8 cellular contexts compared by ENCODE assay signal in genomic region chr19:35742121-35742724, GRCh38. TPM values are rescaled to one million over a fixed set of nuclear protein-coding genes. Genes with fewer than 3 reads are reported as not detected.
A peak's percentile ranks its signal among the peaks of the same experiment; 100 is the strongest.
DNase-seq lines count a peak whose midpoint lies in the region; ATAC-seq and TF ChIP-seq lines count a peak whose summit lies in the region.

Gene IGFLR1 (minus strand): TSS chr19:35742452. CDS start chr19:35741180, 1,272 bp downstream.

- no peaks in the 10 kb centered on the region for H3K27me3 ChIP-seq in CD8-positive, alpha-beta memory T cell (ENCODE audit: insufficient read depth, low read length, poor library complexity, severe bottlenecking)
- no peaks in the 10 kb centered on the region for H3K27me3 ChIP-seq in lower lobe of right lung (ENCODE audit: low read depth)

- peaks cover 43 to 74% (median 51%) of the 10 kb centered on the region in 3 donors for H3K4me1 Mint-ChIP-seq in CD8-positive, alpha-beta memory T cell
- H3K4me1 Mint-ChIP-seq in activated T-cell treated with anti-CD3 and anti-CD28 coated beads, Interleukin-2, amount 50 U/mL, for 72 hours (ENCODE audit: low read depth): peaks cover 48% of the 10 kb centered on the region

- no peaks in the 10 kb centered on the region for H3K9me3 Mint-ChIP-seq in CD8-positive, alpha-beta memory T cell
- no peaks in the 10 kb centered on the region for H3K9me3 Mint-ChIP-seq in activated T-cell treated with anti-CD3 and anti-CD28 coated beads, Interleukin-2, amount 50 U/mL, for 72 hours

- peak in 4 of 5 donors; percentile 49 to 78 (median 70) for DNase-seq in CD8-positive, alpha-beta memory T cell
- DNase-seq in NOMO-1 treated with dmso at 0.1 percent for 144 hours (lab: John Stamatoyannopoulos, UW; ENCODE audit: unreplicated experiment) (peak; percentile 58), lower lobe of right lung (no peak), OCI-M2 (lab: John Stamatoyannopoulos, UW; ENCODE audit: unreplicated experiment) (no peak)
- peak; percentile 86 for DNase-seq in activated T-cell treated with anti-CD3 and anti-CD28 coated beads, Interleukin-2, amount 50 U/mL, for 72 hours
- DNase-seq in stimulated activated CD8-positive, alpha-beta memory T cell treated with anti-CD3 and anti-CD28 coated beads, Interleukin-4, amount 100 ng/mL, for 24 hours (ENCODE audit: low read depth): peak; percentile 58

- CTCF ChIA-PET in CD8-positive, alpha-beta memory T cell (lab: Charles Lee): no interaction called here

- H3K27ac Mint-ChIP-seq in CD8-positive, alpha-beta memory T cell: peak within 1 kb of the TSS; percentile 90 to 99 (median 96)
- peak within 1 kb of the TSS; percentile 91 for H3K27ac Mint-ChIP-seq in activated T-cell treated with anti-CD3 and anti-CD28 coated beads, Interleukin-2, amount 50 U/mL, for 72 hours

- ATAC-seq in activated T-cell treated with anti-CD3 and anti-CD28 coated beads, Interleukin-2, amount 50 U/mL, for 72 hours (replicated peaks in 1 of 2): peak; percentile 3 to 6
- ATAC-seq in lower lobe of right lung (no peak), GM21367 (IDR thresholded peaks at IDR 0.05; ENCODE audit: unreplicated experiment) (no peak), GM21737 (IDR thresholded peaks at IDR 0.05; ENCODE audit: unreplicated experiment) (no peak)

- no peaks in the 10 kb centered on the region for H3K9me3 ChIP-seq in CD8-positive, alpha-beta memory T cell (ENCODE audit: low read length)
- no peaks in the 10 kb centered on the region for H3K9me3 ChIP-seq in lower lobe of right lung

- H3K27ac ChIP-seq in CD8-positive, alpha-beta memory T cell (ENCODE audit: low read depth, low read length): peak within 1 kb of the TSS; percentile 69
- peak within 1 kb of the TSS; percentile 88 for H3K27ac ChIP-seq in lower lobe of right lung

- intact Hi-C loops in lower lobe of right lung (cut with DNase I): no loop called here

- H3K4me3 ChIP-seq in CD8-positive, alpha-beta memory T cell (ENCODE audit: low read length): peak within 1 kb of the TSS; percentile 87
- peak within 1 kb of the TSS; percentile 64 for H3K4me3 ChIP-seq in lower lobe of right lung

- peaks cover 0 to 42% (median 0%) of the 10 kb centered on the region in 3 donors for H3K36me3 Mint-ChIP-seq in CD8-positive, alpha-beta memory T cell
- peaks cover 6 to 14% of the 10 kb centered on the region in 2 donors for H3K36me3 Mint-ChIP-seq in activated T-cell treated with anti-CD3 and anti-CD28 coated beads, Interleukin-2, amount 50 U/mL, for 72 hours (ENCODE audit: insufficient read depth in 2 of 2)

- TF ChIP-seq CTCF in lower lobe of right lung (IDR thresholded peaks at IDR 0.05): no peak

- H3K4me1 ChIP-seq in CD8-positive, alpha-beta memory T cell (ENCODE audit: insufficient read depth, low read length): peaks cover 54% of the 10 kb centered on the region
- peaks cover 53% of the 10 kb centered on the region for H3K4me1 ChIP-seq in lower lobe of right lung

- POLR2A ChIA-PET in CD8-positive, alpha-beta memory T cell (lab: Charles Lee): interaction anchor here (1.4 kb wide), 2 partner anchors 18 to 24 kb away, joined by 3 to 7 read pairs; no protein-coding TSS in a partner anchor

- H3K4me3 Mint-ChIP-seq in CD8-positive, alpha-beta memory T cell: peak within 1 kb of the TSS; percentile 86 to 100 (median 94)
- H3K4me3 Mint-ChIP-seq in activated T-cell treated with anti-CD3 and anti-CD28 coated beads, Interleukin-2, amount 50 U/mL, for 72 hours: peak within 1 kb of the TSS; percentile 91 to 95

- peaks cover 17% of the 10 kb centered on the region for H3K36me3 ChIP-seq in CD8-positive, alpha-beta memory T cell (ENCODE audit: insufficient read depth, low read length)
- H3K36me3 ChIP-seq in lower lobe of right lung: peaks cover 23% of the 10 kb centered on the region

- H3K27me3 Mint-ChIP-seq in CD8-positive, alpha-beta memory T cell: no peaks in the 10 kb centered on the region
- no peaks in the 10 kb centered on the region for H3K27me3 Mint-ChIP-seq in activated T-cell treated with anti-CD3 and anti-CD28 coated beads, Interleukin-2, amount 50 U/mL, for 72 hours (ENCODE audit: low read depth)

RNA-seq across cellular contexts. Expression of gene IGFLR1, which starts in this region (rescaled TPM):
- total RNA-seq in CD8-positive, alpha-beta memory T cell: 100 to 1,000 TPM; 108 to 110 TPM
- 96.7 TPM for polyA plus RNA-seq in CD8-positive, alpha-beta memory T cell
- total RNA-seq in activated T-cell treated with anti-CD3 and anti-CD28 coated beads, Interleukin-2, amount 50 U/mL, for 72 hours: 100 to 1,000 TPM; 253 to 274 TPM
- total RNA-seq in lower lobe of right lung: 17.1 TPM

Comparison
In these comparisons a context has a peak if more than half of its experiments do, and no peak if none do; other contexts are left out.
1. DNase-seq: peak in CD8-positive, alpha-beta memory T cell (4 of 5), NOMO-1 treated with dmso at 0.1 percent for 144 hours (single experiment), activated T-cell treated with anti-CD3 and anti-CD28 coated beads, Interleukin-2, amount 50 U/mL, for 72 hours (2 of 2) and stimulated activated CD8-positive, alpha-beta memory T cell treated with anti-CD3 and anti-CD28 coated beads, Interleukin-4, amount 100 ng/mL, for 24 hours (single experiment); none in lower lobe of right lung (single experiment) and OCI-M2 (single experiment).
2. ATAC-seq: peak in activated T-cell treated with anti-CD3 and anti-CD28 coated beads, Interleukin-2, amount 50 U/mL, for 72 hours (2 of 2); none in lower lobe of right lung (0 of 2), GM21367 (single experiment) and GM21737 (single experiment).